ENCODE assay signal across 2 cellular contexts in the genomic region with DNA sequence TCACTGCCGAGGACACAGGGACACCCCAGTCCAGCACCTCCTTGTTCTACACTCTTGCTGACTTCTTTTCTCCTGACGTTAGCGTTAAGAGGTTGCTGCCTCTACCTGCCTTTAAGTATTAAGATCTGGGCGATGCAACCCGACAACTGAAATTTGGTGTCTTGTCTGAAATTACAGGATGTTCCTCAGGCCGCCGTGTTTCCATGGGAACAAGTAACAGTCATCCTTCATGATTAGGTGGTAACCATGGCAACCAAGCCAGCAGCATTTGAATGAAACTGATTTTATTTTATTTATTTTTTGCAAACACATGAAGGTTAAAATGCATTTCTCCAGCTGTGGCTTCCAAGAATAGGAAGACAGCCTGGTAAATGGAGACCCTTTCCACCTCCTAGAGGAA.
A peak's percentile ranks its signal among the peaks of the same experiment; 100 is the strongest.
TF ChIP-seq lines count a peak whose summit lies in the region.

No MANE protein-coding gene starts in this region.

TF ChIP-seq in IMR-90, 13 proteins besides CTCF, POLR2A, EP300 and RAD21 (continued from another document):
- TF ChIP-seq NFE2L2 (IDR thresholded peaks at IDR 0.05; ENCODE audit: low read depth, low read length) (no peak), CHD1 (IDR thresholded peaks at IDR 0.05; ENCODE audit: low read depth, low read length) (no peak), ELK1 (IDR thresholded peaks at IDR 0.05; ENCODE audit: borderline replicate concordance, low read depth, low read length) (no peak), RFX5 (IDR thresholded peaks at IDR 0.05; ENCODE audit: low read depth, low read length) (no peak), MAFK (IDR thresholded peaks at IDR 0.05; ENCODE audit: low read depth, low read length) (no peak), MXI1 (IDR thresholded peaks at IDR 0.05; ENCODE audit: borderline replicate concordance, low read depth, low read length) (no peak), RCOR1 (IDR thresholded peaks at IDR 0.05; ENCODE audit: insufficient replicate concordance, low read length) (no peak), MAZ (IDR thresholded peaks at IDR 0.05; ENCODE audit: borderline replicate concordance, low read depth, low read length) (no peak), CEBPB (IDR thresholded peaks at IDR 0.05; ENCODE audit: low read depth, low read length) (no peak), FOS (IDR thresholded peaks at IDR 0.05; ENCODE audit: low read depth, low read length) (no peak)

TF ChIP-seq in neural cell, 6 proteins besides CTCF, POLR2A, EP300 and RAD21 (continued from another document):
- TF ChIP-seq, protein P1, sequence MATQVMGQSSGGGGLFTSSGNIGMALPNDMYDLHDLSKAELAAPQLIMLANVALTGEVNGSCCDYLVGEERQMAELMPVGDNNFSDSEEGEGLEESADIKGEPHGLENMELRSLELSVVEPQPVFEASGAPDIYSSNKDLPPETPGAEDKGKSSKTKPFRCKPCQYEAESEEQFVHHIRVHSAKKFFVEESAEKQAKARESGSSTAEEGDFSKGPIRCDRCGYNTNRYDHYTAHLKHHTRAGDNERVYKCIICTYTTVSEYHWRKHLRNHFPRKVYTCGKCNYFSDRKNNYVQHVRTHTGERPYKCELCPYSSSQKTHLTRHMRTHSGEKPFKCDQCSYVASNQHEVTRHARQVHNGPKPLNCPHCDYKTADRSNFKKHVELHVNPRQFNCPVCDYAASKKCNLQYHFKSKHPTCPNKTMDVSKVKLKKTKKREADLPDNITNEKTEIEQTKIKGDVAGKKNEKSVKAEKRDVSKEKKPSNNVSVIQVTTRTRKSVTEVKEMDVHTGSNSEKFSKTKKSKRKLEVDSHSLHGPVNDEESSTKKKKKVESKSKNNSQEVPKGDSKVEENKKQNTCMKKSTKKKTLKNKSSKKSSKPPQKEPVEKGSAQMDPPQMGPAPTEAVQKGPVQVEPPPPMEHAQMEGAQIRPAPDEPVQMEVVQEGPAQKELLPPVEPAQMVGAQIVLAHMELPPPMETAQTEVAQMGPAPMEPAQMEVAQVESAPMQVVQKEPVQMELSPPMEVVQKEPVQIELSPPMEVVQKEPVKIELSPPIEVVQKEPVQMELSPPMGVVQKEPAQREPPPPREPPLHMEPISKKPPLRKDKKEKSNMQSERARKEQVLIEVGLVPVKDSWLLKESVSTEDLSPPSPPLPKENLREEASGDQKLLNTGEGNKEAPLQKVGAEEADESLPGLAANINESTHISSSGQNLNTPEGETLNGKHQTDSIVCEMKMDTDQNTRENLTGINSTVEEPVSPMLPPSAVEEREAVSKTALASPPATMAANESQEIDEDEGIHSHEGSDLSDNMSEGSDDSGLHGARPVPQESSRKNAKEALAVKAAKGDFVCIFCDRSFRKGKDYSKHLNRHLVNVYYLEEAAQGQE (IDR thresholded peaks at IDR 0.05; ENCODE audit: borderline replicate concordance) = peak; percentile 17
- TF ChIP-seq POLR2AphosphoS5 (IDR thresholded peaks at IDR 0.05) (peak; percentile 48), EZH2 (IDR thresholded peaks at IDR 0.05; ENCODE audit: borderline replicate concordance, insufficient read depth, low read length, poor library complexity, severe bottlenecking) (no peak)
